ENCODE assay signal across 8 cellular contexts in genomic region chr5:121962347-121962670, GRCh38. TPM values are rescaled to one million over a fixed set of nuclear protein-coding genes. Genes with fewer than 3 reads are reported as not detected.
DNase-seq lines count a peak whose midpoint lies in the region; ATAC-seq and TF ChIP-seq lines count a peak whose summit lies in the region.

No MANE protein-coding gene starts in this region.

- H3K9me3 ChIP-seq in neuronal stem cell (replicated peaks in 1 of 2; ENCODE audit: control insufficient read depth in 2 of 2, insufficient read depth in 1 of 2, low read depth in 1 of 2, low read length in 2 of 2): peaks cover 0 to 6% of the 10 kb centered on the region in 2 donors

- peaks cover 0 to 10% (median 0%) of the 10 kb centered on the region in 45 donors for H3K27me3 ChIP-seq in dorsolateral prefrontal cortex
- H3K27me3 ChIP-seq in neuronal stem cell (ENCODE audit: control insufficient read depth in 3 of 3, insufficient read depth in 3 of 3, low read depth in 1 of 3, low read length in 3 of 3): no peaks in the 10 kb centered on the region

- peak overlapping the region; percentile 93 for H2AFZ ChIP-seq in neuronal stem cell (ENCODE audit: low read length)

- no peak for TF ChIP-seq CTCF in dorsolateral prefrontal cortex (IDR thresholded peaks at IDR 0.05 in 54 of 56, conservative IDR thresholded peaks at IDR 0.05 in 2 of 56; ENCODE audit: low read depth in 1 of 56, partially characterized antibody in 56 of 56)

- no CpG with 5 or more reads among the region's 6 CpGs for WGBS in neuronal stem cell (ENCODE audit: extremely low coverage in 2 of 2, insufficient read length in 2 of 2, insufficient replicate concordance in 1 of 2), 2 donors

- peak; percentile 50 for ATAC-seq in GM18499 (IDR thresholded peaks at IDR 0.05; ENCODE audit: insufficient read depth, unreplicated experiment)
- peak; percentile 55 for ATAC-seq in GM21825 (IDR thresholded peaks at IDR 0.05; ENCODE audit: unreplicated experiment)

- no peaks in the 10 kb centered on the region for H3K36me3 ChIP-seq in neuronal stem cell (replicated peaks in 1 of 2; ENCODE audit: control insufficient read depth in 2 of 2, insufficient read depth in 2 of 2, low read length in 2 of 2)

- no peak overlapping the region for H2BK15ac ChIP-seq in neuronal stem cell (ENCODE audit: low read length)

- H2BK5ac ChIP-seq in neuronal stem cell (ENCODE audit: low read length): no peak overlapping the region

- no peak overlapping the region for H4K8ac ChIP-seq in neuronal stem cell (ENCODE audit: low read depth, low read length)

- DNase-seq in LoVo (ENCODE audit: low spot score): peak; percentile 8
- DNase-seq in dorsolateral prefrontal cortex: no peak
- no peak for DNase-seq in neuronal stem cell (ENCODE audit: low spot score)
- no peak for DNase-seq in AG08396 (ENCODE audit: low spot score)
- DNase-seq in stimulated activated CD4-positive, alpha-beta T cell treated with anti-CD3 and anti-CD28 coated beads, Interleukin-15, amount 100 ng/mL, for 24 hours: no peak
- no peak for DNase-seq in posterior vena cava (ENCODE audit: low spot score)

- H2BK120ac ChIP-seq in neuronal stem cell (ENCODE audit: low read depth, low read length): no peak overlapping the region

- no peak overlapping the region for H3K18ac ChIP-seq in neuronal stem cell (ENCODE audit: low read length)

- no peak overlapping the region for H3K4ac ChIP-seq in neuronal stem cell (ENCODE audit: low read length)

- no peak overlapping the region for H2BK12ac ChIP-seq in neuronal stem cell (ENCODE audit: low read length)

- H2AK5ac ChIP-seq in neuronal stem cell (ENCODE audit: low read depth, low read length): no peak overlapping the region

- intact Hi-C loops in dorsolateral prefrontal cortex (cut with DNase I): loop anchor here in 1 of 2 donors (5.0 to 10.0 kb wide), 2 partner anchors 192 to 810 kb away; no protein-coding TSS in a partner anchor
- intact Hi-C loops in posterior vena cava (cut with DNase I): loop anchor here in 1 of 2 donors (10.0 kb wide), 1 partner anchor 112 kb away; the partner anchor contains the start of gene LOX

- no peak overlapping the region for H3K14ac ChIP-seq in neuronal stem cell (ENCODE audit: low read length)

- H3K79me1 ChIP-seq in neuronal stem cell (ENCODE audit: low read depth, low read length): peaks cover 2% of the 10 kb centered on the region

- H3K9ac ChIP-seq in neuronal stem cell (ENCODE audit: low read depth, low read length, poor library complexity): no peak overlapping the region

- peak overlapping the region; percentile 60 to 100 (median 91) for H3K4me3 ChIP-seq in dorsolateral prefrontal cortex
- peak overlapping the region; percentile 85 to 92 for H3K4me3 ChIP-seq in neuronal stem cell (ENCODE audit: low read length in 2 of 2)

- H4K91ac ChIP-seq in neuronal stem cell (ENCODE audit: low read depth, low read length, poor library complexity): no peak overlapping the region

- peaks cover 0 to 2% of the 10 kb centered on the region in 2 donors for H3K4me1 ChIP-seq in neuronal stem cell (ENCODE audit: control insufficient read depth in 2 of 2, insufficient read depth in 1 of 2, low read depth in 1 of 2, low read length in 2 of 2)

- peak overlapping the region in 19 of 59 donors; percentile 5 to 85 (median 54) for H3K27ac ChIP-seq in dorsolateral prefrontal cortex
- no peak overlapping the region for H3K27ac ChIP-seq in neuronal stem cell (replicated peaks; ENCODE audit: low read length)

- no peak overlapping the region for H3K23ac ChIP-seq in neuronal stem cell (ENCODE audit: low read depth, low read length, poor library complexity)

- H3K4me2 ChIP-seq in neuronal stem cell (ENCODE audit: insufficient read depth, low read length, poor library complexity, severe bottlenecking): peak overlapping the region; percentile 51

RNA-seq across cellular contexts. Expression of gene SRFBP1, which starts 0.5 kb away (rescaled TPM):
- 10 to 100 TPM in 118 of 120 experiments, 1 to 10 TPM in 2; 9.4 to 17.3 (median 12.9) TPM for total RNA-seq in dorsolateral prefrontal cortex
- polyA plus RNA-seq in neuronal stem cell (2013, experiment 1 of 2): 10.0 TPM
- polyA plus RNA-seq in neuronal stem cell (2013, experiment 2 of 2): 10.2 TPM
- total RNA-seq in posterior vena cava: 10 to 100 TPM; 11.0 to 13.4 TPM
